Comparison of ENCODE assay signal across 8 cellular contexts in the genomic region with DNA sequence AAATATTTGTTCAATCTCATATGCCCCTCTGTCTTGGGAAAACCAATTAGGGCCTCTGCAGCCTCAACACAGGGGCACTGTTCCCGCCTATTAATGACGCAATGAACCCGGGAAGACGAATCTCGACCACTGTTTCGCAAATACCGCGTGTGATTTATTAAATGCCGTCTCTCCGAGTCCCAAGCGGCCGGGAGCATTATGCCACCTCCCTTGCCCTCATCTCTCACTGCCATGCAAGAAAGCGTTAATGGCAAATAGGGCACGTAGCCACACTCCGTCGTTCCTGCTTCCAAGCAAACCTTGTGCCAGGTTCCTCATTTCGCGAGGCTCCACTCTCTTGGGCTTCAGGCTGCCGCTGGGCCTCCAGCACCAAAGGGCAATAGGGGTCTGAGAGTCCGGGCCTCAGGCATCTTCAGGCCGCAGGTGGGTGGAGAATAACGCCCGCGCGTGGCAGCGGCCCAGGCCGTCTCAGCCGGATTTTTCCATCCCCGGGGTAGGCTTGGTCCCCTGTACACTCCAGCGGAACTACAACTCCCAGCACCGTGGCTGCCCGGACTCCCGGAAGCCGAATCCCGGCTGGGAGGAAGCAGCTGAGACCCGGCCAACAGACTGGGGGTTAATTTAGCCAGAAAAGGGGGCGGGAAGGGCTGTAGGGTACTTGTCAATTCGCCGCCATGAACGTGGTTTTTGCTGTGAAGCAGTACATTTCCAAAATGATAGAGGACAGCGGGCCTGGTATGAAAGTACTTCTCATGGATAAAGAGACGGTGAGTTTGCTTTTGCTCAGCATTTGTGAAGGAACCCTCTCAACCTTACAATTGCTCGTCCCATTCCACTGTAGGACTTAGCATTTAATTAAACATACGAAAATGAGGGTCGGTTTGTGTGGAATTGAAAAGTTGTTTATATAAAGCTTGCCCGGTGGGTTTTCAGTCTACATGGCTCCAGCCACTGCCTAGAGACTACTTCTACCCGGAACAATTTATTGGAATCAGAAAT. TPM values are rescaled to one million over a fixed set of nuclear protein-coding genes. Genes with fewer than 3 reads are reported as not detected.
A peak's percentile ranks its signal among the peaks of the same experiment; 100 is the strongest.
DNase-seq lines count a peak whose midpoint lies in the region; ATAC-seq and TF ChIP-seq lines count a peak whose summit lies in the region.

A gene with protein sequence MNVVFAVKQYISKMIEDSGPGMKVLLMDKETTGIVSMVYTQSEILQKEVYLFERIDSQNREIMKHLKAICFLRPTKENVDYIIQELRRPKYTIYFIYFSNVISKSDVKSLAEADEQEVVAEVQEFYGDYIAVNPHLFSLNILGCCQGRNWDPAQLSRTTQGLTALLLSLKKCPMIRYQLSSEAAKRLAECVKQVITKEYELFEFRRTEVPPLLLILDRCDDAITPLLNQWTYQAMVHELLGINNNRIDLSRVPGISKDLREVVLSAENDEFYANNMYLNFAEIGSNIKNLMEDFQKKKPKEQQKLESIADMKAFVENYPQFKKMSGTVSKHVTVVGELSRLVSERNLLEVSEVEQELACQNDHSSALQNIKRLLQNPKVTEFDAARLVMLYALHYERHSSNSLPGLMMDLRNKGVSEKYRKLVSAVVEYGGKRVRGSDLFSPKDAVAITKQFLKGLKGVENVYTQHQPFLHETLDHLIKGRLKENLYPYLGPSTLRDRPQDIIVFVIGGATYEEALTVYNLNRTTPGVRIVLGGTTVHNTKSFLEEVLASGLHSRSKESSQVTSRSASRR (plus strand): TSS at position 593 of the 999 bp plus-strand sequence. CDS start 82 bp downstream, at position 675.

- DNase-seq in AG08395 (ENCODE audit: low spot score): peak; percentile 93
- peak; percentile 91 for DNase-seq in NCI-H446 treated with DMSO at 0.1 percent for 48 hours (lab: John Stamatoyannopoulos, UW)
- DNase-seq in activated CD4-positive, alpha-beta T cell treated with anti-CD3 and anti-CD28 coated beads for 1 hour: peak; percentile 68
- DNase-seq in cerebellum (ENCODE audit: low spot score): peak; percentile 92
- peak; percentile 74 for DNase-seq in kidney glomerular epithelial cell (lab: John Stamatoyannopoulos, UW)
- DNase-seq in stimulated activated CD4-positive, alpha-beta T cell treated with anti-CD3 and anti-CD28 coated beads, Interleukin-1b, Interleukin-23, amount 100 ng/mL, for 1 hour (ENCODE audit: low read depth in 2 of 2): peak; percentile 43 to 54

- in situ Hi-C loops in GM18951 (cut with MboI; ENCODE audit: low sequenced_read_pairs, unreplicated experiment): no loop called here

- peak; percentile 86 for ATAC-seq in HG03196 (IDR thresholded peaks at IDR 0.05; ENCODE audit: unreplicated experiment)

- TF ChIP-seq POLR2A in GM18951 (IDR thresholded peaks at IDR 0.05; ENCODE audit: extremely low read depth, insufficient read depth, insufficient read length): peak; percentile 63

RNA-seq across cellular contexts. Expression of the gene that starts here (rescaled TPM):
- total RNA-seq in cerebellum: 101 TPM

Comparison
In these comparisons a context has a peak if more than half of its experiments do, and no peak if none do; other contexts are left out.
1. Peak in every context shown above with its lines: DNase-seq and ATAC-seq.